Comparison of ENCODE assay signal across 17 cellular contexts in genomic region chr6:3041147-3041546, GRCh38. TPM values are rescaled to one million over a fixed set of nuclear protein-coding genes. Genes with fewer than 3 reads are reported as not detected.
A peak's percentile ranks its signal among the peaks of the same experiment; 100 is the strongest.
DNase-seq lines count a peak whose midpoint lies in the region; ATAC-seq and TF ChIP-seq lines count a peak whose summit lies in the region.
"Had no signal": no experiment of that assay in that cellular context is flagged by ENCODE, and none has a peak within 500 bp of the region (broad histone marks: within the 10 kb centered on the region; RNA-seq: fewer than 3 reads in every experiment).

No MANE protein-coding gene starts in this region.

- H3K27me3 ChIP-seq in endodermal cell (ENCODE audit: control insufficient read depth, insufficient read depth, low read length, poor library complexity, severe bottlenecking): no peaks in the 10 kb centered on the region
- no peaks in the 10 kb centered on the region for H3K27me3 ChIP-seq in neural progenitor cell
- no peaks in the 10 kb centered on the region for H3K27me3 ChIP-seq in smooth muscle cell (ENCODE audit: low read depth)
- no peaks in the 10 kb centered on the region for H3K27me3 ChIP-seq in upper lobe of right lung
- H3K27me3 ChIP-seq: BLaER1 had no signal

- ATAC-seq in upper lobe of right lung: no peak
- ATAC-seq: CD8-positive, alpha-beta T cell had no signal

- intact Hi-C loops in lower leg skin (cut with DNase I; ENCODE audit: low total_unique reads): no loop called here
- intact Hi-C loops in upper lobe of right lung (cut with DNase I): no loop called here

- H3K9me3 Mint-ChIP-seq in endodermal cell: peaks cover 14% of the 10 kb centered on the region
- H3K9me3 Mint-ChIP-seq in neural progenitor cell: peaks cover 5% of the 10 kb centered on the region
- H3K9me3 Mint-ChIP-seq: CD8-positive, alpha-beta T cell had no signal

- H3K79me2 ChIP-seq in neural progenitor cell (ENCODE audit: low read depth) (no peaks in the 10 kb centered on the region), smooth muscle cell (ENCODE audit: low read depth) (no peaks in the 10 kb centered on the region)

- DNase-seq in endodermal cell (no peak), neural progenitor cell (ENCODE audit: low spot score) (no peak), smooth muscle cell (lab: John Stamatoyannopoulos, UW; ENCODE audit: unreplicated experiment) (no peak), lower leg skin (ENCODE audit: low spot score in 2 of 2) (no peak), upper lobe of right lung (no peak)
- no peak for DNase-seq in activated CD8-positive, alpha-beta memory T cell treated with anti-CD3 and anti-CD28 coated beads for 24 hours
- DNase-seq: Caco-2; CD4-positive, CD25-positive, alpha-beta regulatory T cell; CD8-positive, alpha-beta T cell; DMS153; DND-41; GM23248; H7; HCEC 1CT had no signal

- H3K4me1 Mint-ChIP-seq in endodermal cell (peaks cover 28% of the 10 kb centered on the region), neural progenitor cell (peaks cover 29% of the 10 kb centered on the region)
- H3K4me1 Mint-ChIP-seq: B cell had no signal

- H4K20me1 ChIP-seq in neural progenitor cell (ENCODE audit: low read depth) (no peaks in the 10 kb centered on the region), smooth muscle cell (ENCODE audit: low read depth) (no peaks in the 10 kb centered on the region)
- H4K20me1 ChIP-seq: BLaER1 had no signal

- H3K36me3 ChIP-seq in endodermal cell (ENCODE audit: control insufficient read depth, insufficient read depth, low read length) (no peaks in the 10 kb centered on the region), neural progenitor cell (no peaks in the 10 kb centered on the region), smooth muscle cell (ENCODE audit: low read depth) (no peaks in the 10 kb centered on the region), upper lobe of right lung (no peaks in the 10 kb centered on the region)
- H3K36me3 ChIP-seq: BLaER1 had no signal

- WGBS in endodermal cell (ENCODE audit: insufficient coverage in 1 of 2, insufficient read length in 1 of 2), 2 experiments: 92 to 100% methylated on average over 2 to 3 of the region's 3 CpGs
- WGBS in smooth muscle cell (ENCODE audit: low lambda C conversion rate): 94% methylated on average over 3 of the region's 3 CpGs
- WGBS in lower leg skin, 2 donors: 92 to 96% methylated on average over 3 of the region's 3 CpGs

- H3K27ac Mint-ChIP-seq in endodermal cell: peak overlapping the region; percentile 83
- H3K27ac Mint-ChIP-seq in neural progenitor cell: peak overlapping the region; percentile 79
- H3K27ac Mint-ChIP-seq: B cell; CD4-positive, CD25-positive, alpha-beta regulatory T cell; CD8-positive, alpha-beta T cell had no signal

- TF ChIP-seq CTCF in endodermal cell (conservative IDR thresholded peaks at IDR 0.05): no peak
- no peak for TF ChIP-seq CTCF in neural progenitor cell (IDR thresholded peaks at IDR 0.05)
- TF ChIP-seq CTCF in smooth muscle cell (IDR thresholded peaks at IDR 0.05; ENCODE audit: borderline replicate concordance, insufficient read depth, poor library complexity, severe bottlenecking): no peak
- TF ChIP-seq CTCF in lower leg skin (IDR thresholded peaks at IDR 0.05): no peak
- TF ChIP-seq CTCF in upper lobe of right lung (IDR thresholded peaks at IDR 0.05): no peak

- TF ChIP-seq POLR2A in lower leg skin (IDR thresholded peaks at IDR 0.05): no peak

- H3K27ac ChIP-seq in endodermal cell (ENCODE audit: low read depth, low read length) (no peak overlapping the region), neural progenitor cell (peak overlapping the region; percentile 12), smooth muscle cell (ENCODE audit: low read depth) (no peak overlapping the region), upper lobe of right lung (no peak overlapping the region)
- H3K27ac ChIP-seq: BLaER1, C4-2B, GM23248 had no signal

- H3K4me3 Mint-ChIP-seq in endodermal cell (no peak overlapping the region), neural progenitor cell (peak overlapping the region; percentile 35)
- H3K4me3 Mint-ChIP-seq: B cell; CD4-positive, CD25-positive, alpha-beta regulatory T cell; CD8-positive, alpha-beta T cell had no signal

- H3K36me3 Mint-ChIP-seq in endodermal cell (ENCODE audit: low read depth): no peaks in the 10 kb centered on the region
- H3K36me3 Mint-ChIP-seq in neural progenitor cell: no peaks in the 10 kb centered on the region
- H3K36me3 Mint-ChIP-seq: CD4-positive, CD25-positive, alpha-beta regulatory T cell; CD8-positive, alpha-beta T cell had no signal

- H3K9ac ChIP-seq in endodermal cell (ENCODE audit: extremely low read depth, low read length, poor library complexity, severe bottlenecking) (peak overlapping the region; percentile 42), neural progenitor cell (no peak overlapping the region), smooth muscle cell (ENCODE audit: low read depth) (no peak overlapping the region)
- H3K9ac ChIP-seq: BLaER1, GM23248 had no signal

- peaks cover 5% of the 10 kb centered on the region for H3K27me3 Mint-ChIP-seq in endodermal cell (ENCODE audit: insufficient read depth)
- H3K27me3 Mint-ChIP-seq in neural progenitor cell (ENCODE audit: insufficient read depth, low read depth): peaks cover 5% of the 10 kb centered on the region

- H3K4me3 ChIP-seq in endodermal cell (ENCODE audit: low read length) (peak overlapping the region; percentile 66), neural progenitor cell (peak overlapping the region; percentile 30), smooth muscle cell (no peak overlapping the region), lower leg skin (ENCODE audit: low read depth, poor library complexity, severe bottlenecking) (no peak overlapping the region), upper lobe of right lung (no peak overlapping the region)
- H3K4me3 ChIP-seq: BLaER1, GM23248 had no signal

- H3K9me3 ChIP-seq in endodermal cell (ENCODE audit: control insufficient read depth, low read length) (peaks cover 26% of the 10 kb centered on the region), neural progenitor cell (ENCODE audit: low read depth) (no peaks in the 10 kb centered on the region), smooth muscle cell (replicated peaks; ENCODE audit: low read depth) (no peaks in the 10 kb centered on the region), upper lobe of right lung (no peaks in the 10 kb centered on the region)
- H3K9me3 ChIP-seq: BLaER1, Caco-2 had no signal

- H3F3A ChIP-seq in neural progenitor cell (ENCODE audit: low read depth) (peaks cover 37% of the 10 kb centered on the region), smooth muscle cell (ENCODE audit: low read depth) (no peaks in the 10 kb centered on the region)

- H2AFZ ChIP-seq in neural progenitor cell (replicated peaks): no peak overlapping the region
- peak overlapping the region; percentile 54 for H2AFZ ChIP-seq in smooth muscle cell (ENCODE audit: low read depth)
- H2AFZ ChIP-seq: GM23248 had no signal

- H3K4me2 ChIP-seq in neural progenitor cell (peak overlapping the region; percentile 74), smooth muscle cell (no peak overlapping the region)
- H3K4me2 ChIP-seq: BLaER1 had no signal

- H3K4me1 ChIP-seq in endodermal cell (ENCODE audit: control insufficient read depth, insufficient read depth, low read length) (peaks cover 8% of the 10 kb centered on the region), neural progenitor cell (peaks cover 55% of the 10 kb centered on the region), smooth muscle cell (ENCODE audit: low read depth) (peaks cover 28% of the 10 kb centered on the region), upper lobe of right lung (no peaks in the 10 kb centered on the region)
- H3K4me1 ChIP-seq: BLaER1 had no signal

RNA-seq across cellular contexts. Expression of gene RIPK1, which starts 27.1 kb away (rescaled TPM):
- total RNA-seq in endodermal cell (10 to 100 TPM; 10.2 to 18.7 TPM), neural progenitor cell (ENCODE audit: low replicate concordance) (4.6 and 4.9 TPM in 2 replicates), smooth muscle cell (11.8 and 12.2 TPM in 2 replicates), lower leg skin (10 to 100 TPM; 28.2 to 37.2 (median 29.5) TPM), upper lobe of right lung (24.4 TPM)
- polyA plus RNA-seq in endodermal cell (2013, experiment 1 of 2): 10.6 TPM
- 10.9 TPM for polyA plus RNA-seq in endodermal cell (2013, experiment 2 of 2)
- 8.7 and 15.9 TPM in 2 replicates for polyA plus RNA-seq in smooth muscle cell

RNA-seq across cellular contexts. Expression of gene NQO2, which starts 41.5 kb away (rescaled TPM):
- total RNA-seq in endodermal cell (100 to 1,000 TPM in 1 of 2 donors, 10 to 100 TPM in 1; 50.8 to 199 TPM), neural progenitor cell (ENCODE audit: low replicate concordance) (17.2 and 19.5 TPM in 2 replicates), smooth muscle cell (12.9 and 16.4 TPM in 2 replicates), lower leg skin (10 to 100 TPM; 24.4 to 40.5 (median 36.7) TPM), upper lobe of right lung (20.6 TPM)
- polyA plus RNA-seq in endodermal cell (2013, experiment 1 of 2): 46.8 TPM
- polyA plus RNA-seq in endodermal cell (2013, experiment 2 of 2): 40.7 TPM
- polyA plus RNA-seq in smooth muscle cell: 33.6 and 49.0 TPM in 2 replicates

Comparison
In these comparisons a context has a peak if more than half of its experiments do, and no peak if none do; other contexts are left out.
1. H3K4me3 ChIP-seq: peak in endodermal cell (single experiment) and neural progenitor cell (single experiment); none in smooth muscle cell (single experiment), lower leg skin (single experiment) and upper lobe of right lung (single experiment).